ENCODE assay signal across 1 cellular context in the genomic region with DNA sequence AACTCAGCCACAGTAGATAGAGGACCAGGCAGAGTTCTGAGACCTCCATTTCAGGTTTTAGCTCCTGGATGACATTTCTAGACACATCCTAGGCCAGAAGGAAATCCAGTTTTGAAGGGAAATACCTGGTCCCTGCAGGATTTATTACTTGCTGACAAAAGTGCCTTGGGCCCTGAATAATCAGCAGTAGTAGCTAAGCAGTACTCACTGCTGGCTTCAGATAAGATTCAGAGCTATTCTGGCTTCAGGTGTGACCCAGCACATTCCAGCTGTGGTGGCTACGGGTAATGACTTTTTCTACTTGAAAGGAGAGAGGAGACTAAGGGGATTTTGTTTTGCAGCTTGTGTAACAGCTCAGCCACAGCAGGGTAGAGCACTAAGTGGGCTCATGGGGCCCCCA.
TF ChIP-seq lines count a peak whose summit lies in the region.

No MANE protein-coding gene starts in this region.

TF ChIP-seq in K562, 482 proteins besides CTCF, POLR2A, EP300 and RAD21 (continued from another document and continues in another):
- no peak for TF ChIP-seq ZNF780A (CRISPR knock-in tag; IDR thresholded peaks at IDR 0.05)
- no peak for TF ChIP-seq KAT2B (IDR thresholded peaks at IDR 0.05; ENCODE audit: low read depth, low read length)
- no peak for TF ChIP-seq ZC3H4 (CRISPR knock-in tag; IDR thresholded peaks at IDR 0.05; ENCODE audit: borderline replicate concordance)
- TF ChIP-seq DMBX1 (CRISPR knock-in tag; IDR thresholded peaks at IDR 0.05; ENCODE audit: borderline replicate concordance): peak; percentile 75; the same call in 1 of the 2 replicates
- TF ChIP-seq MEIS2 (IDR thresholded peaks at IDR 0.05; ENCODE audit: partially characterized antibody): peak; percentile 99
- TF ChIP-seq RB1 (IDR thresholded peaks at IDR 0.05; ENCODE audit: low read depth): peak; percentile 37; the same call in 1 of the 2 replicates
- TF ChIP-seq ZNF584 (CRISPR knock-in tag; IDR thresholded peaks at IDR 0.05; ENCODE audit: low read depth): no peak
- TF ChIP-seq HLTF (IDR thresholded peaks at IDR 0.05): no peak
- no peak for TF ChIP-seq KAT8 (IDR thresholded peaks at IDR 0.05; ENCODE audit: low read depth)
- TF ChIP-seq MAFF (IDR thresholded peaks at IDR 0.05; ENCODE audit: low read length): peak; percentile 72
- no peak for TF ChIP-seq ZNF140 (CRISPR knock-in tag; IDR thresholded peaks at IDR 0.05)
- TF ChIP-seq, protein P1, sequence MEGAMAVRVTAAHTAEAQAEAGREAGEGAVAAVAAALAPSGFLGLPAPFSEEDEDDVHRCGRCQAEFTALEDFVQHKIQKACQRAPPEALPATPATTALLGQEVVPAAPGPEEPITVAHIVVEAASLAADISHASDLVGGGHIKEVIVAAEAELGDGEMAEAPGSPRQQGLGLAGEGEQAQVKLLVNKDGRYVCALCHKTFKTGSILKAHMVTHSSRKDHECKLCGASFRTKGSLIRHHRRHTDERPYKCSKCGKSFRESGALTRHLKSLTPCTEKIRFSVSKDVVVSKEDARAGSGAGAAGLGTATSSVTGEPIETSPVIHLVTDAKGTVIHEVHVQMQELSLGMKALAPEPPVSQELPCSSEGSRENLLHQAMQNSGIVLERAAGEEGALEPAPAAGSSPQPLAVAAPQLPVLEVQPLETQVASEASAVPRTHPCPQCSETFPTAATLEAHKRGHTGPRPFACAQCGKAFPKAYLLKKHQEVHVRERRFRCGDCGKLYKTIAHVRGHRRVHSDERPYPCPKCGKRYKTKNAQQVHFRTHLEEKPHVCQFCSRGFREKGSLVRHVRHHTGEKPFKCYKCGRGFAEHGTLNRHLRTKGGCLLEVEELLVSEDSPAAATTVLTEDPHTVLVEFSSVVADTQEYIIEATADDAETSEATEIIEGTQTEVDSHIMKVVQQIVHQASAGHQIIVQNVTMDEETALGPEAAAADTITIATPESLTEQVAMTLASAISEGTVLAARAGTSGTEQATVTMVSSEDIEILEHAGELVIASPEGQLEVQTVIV (CRISPR knock-in tag; IDR thresholded peaks at IDR 0.05; ENCODE audit: borderline replicate concordance): no peak
- peak; percentile 93 for TF ChIP-seq LEF1 (IDR thresholded peaks at IDR 0.05)
- TF ChIP-seq NEUROD1 (IDR thresholded peaks at IDR 0.05; ENCODE audit: borderline replicate concordance, low read depth, low read length, partially characterized antibody): no peak
- no peak for TF ChIP-seq RBM34 (IDR thresholded peaks at IDR 0.05; ENCODE audit: borderline replicate concordance, insufficient read depth, low read length)
- TF ChIP-seq CXXC5 (CRISPR knock-in tag; IDR thresholded peaks at IDR 0.05): peak; percentile 72
- peak; percentile 64 to 93; a peak in 3 of 4 replicates for TF ChIP-seq TBL1XR1 (IDR thresholded peaks at IDR 0.05; ENCODE audit: low read length in 2 of 2)
- TF ChIP-seq XRCC3 (IDR thresholded peaks at IDR 0.05): no peak
- TF ChIP-seq SREBF1 (IDR thresholded peaks at IDR 0.05; ENCODE audit: borderline replicate concordance, low read depth, low read length): no peak
- peak; percentile 87 for TF ChIP-seq ZNF316 (IDR thresholded peaks at IDR 0.05)
- TF ChIP-seq SRSF1 (IDR thresholded peaks at IDR 0.05; ENCODE audit: low read depth, low read length): no peak
- TF ChIP-seq NELFE (IDR thresholded peaks at IDR 0.05; ENCODE audit: insufficient read depth, insufficient read length): no peak
- TF ChIP-seq, protein P2, sequence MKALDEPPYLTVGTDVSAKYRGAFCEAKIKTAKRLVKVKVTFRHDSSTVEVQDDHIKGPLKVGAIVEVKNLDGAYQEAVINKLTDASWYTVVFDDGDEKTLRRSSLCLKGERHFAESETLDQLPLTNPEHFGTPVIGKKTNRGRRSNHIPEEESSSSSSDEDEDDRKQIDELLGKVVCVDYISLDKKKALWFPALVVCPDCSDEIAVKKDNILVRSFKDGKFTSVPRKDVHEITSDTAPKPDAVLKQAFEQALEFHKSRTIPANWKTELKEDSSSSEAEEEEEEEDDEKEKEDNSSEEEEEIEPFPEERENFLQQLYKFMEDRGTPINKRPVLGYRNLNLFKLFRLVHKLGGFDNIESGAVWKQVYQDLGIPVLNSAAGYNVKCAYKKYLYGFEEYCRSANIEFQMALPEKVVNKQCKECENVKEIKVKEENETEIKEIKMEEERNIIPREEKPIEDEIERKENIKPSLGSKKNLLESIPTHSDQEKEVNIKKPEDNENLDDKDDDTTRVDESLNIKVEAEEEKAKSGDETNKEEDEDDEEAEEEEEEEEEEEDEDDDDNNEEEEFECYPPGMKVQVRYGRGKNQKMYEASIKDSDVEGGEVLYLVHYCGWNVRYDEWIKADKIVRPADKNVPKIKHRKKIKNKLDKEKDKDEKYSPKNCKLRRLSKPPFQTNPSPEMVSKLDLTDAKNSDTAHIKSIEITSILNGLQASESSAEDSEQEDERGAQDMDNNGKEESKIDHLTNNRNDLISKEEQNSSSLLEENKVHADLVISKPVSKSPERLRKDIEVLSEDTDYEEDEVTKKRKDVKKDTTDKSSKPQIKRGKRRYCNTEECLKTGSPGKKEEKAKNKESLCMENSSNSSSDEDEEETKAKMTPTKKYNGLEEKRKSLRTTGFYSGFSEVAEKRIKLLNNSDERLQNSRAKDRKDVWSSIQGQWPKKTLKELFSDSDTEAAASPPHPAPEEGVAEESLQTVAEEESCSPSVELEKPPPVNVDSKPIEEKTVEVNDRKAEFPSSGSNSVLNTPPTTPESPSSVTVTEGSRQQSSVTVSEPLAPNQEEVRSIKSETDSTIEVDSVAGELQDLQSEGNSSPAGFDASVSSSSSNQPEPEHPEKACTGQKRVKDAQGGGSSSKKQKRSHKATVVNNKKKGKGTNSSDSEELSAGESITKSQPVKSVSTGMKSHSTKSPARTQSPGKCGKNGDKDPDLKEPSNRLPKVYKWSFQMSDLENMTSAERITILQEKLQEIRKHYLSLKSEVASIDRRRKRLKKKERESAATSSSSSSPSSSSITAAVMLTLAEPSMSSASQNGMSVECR (CRISPR knock-in tag; IDR thresholded peaks at IDR 0.05): no peak
- TF ChIP-seq, protein P3, sequence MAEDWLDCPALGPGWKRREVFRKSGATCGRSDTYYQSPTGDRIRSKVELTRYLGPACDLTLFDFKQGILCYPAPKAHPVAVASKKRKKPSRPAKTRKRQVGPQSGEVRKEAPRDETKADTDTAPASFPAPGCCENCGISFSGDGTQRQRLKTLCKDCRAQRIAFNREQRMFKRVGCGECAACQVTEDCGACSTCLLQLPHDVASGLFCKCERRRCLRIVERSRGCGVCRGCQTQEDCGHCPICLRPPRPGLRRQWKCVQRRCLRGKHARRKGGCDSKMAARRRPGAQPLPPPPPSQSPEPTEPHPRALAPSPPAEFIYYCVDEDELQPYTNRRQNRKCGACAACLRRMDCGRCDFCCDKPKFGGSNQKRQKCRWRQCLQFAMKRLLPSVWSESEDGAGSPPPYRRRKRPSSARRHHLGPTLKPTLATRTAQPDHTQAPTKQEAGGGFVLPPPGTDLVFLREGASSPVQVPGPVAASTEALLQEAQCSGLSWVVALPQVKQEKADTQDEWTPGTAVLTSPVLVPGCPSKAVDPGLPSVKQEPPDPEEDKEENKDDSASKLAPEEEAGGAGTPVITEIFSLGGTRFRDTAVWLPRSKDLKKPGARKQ (CRISPR knock-in tag; IDR thresholded peaks at IDR 0.05): no peak
- no peak for TF ChIP-seq ZNF3 (CRISPR knock-in tag; IDR thresholded peaks at IDR 0.05)
- no peak for TF ChIP-seq XRCC4 (IDR thresholded peaks at IDR 0.05; ENCODE audit: extremely low read depth, insufficient read depth, insufficient read length)
- no peak for TF ChIP-seq ZNF232 (CRISPR knock-in tag; IDR thresholded peaks at IDR 0.05)
- TF ChIP-seq POLR2B (IDR thresholded peaks at IDR 0.05; ENCODE audit: low read depth, partially characterized antibody): no peak
- no peak for TF ChIP-seq MCM7 (IDR thresholded peaks at IDR 0.05)
- no peak for TF ChIP-seq FOSL1 (tag; conservative IDR thresholded peaks at IDR 0.05)
- TF ChIP-seq KDM1A (IDR thresholded peaks at IDR 0.05): peak; percentile 95 to 96
- no peak; the same call in 1 of the 2 replicates for TF ChIP-seq EP400 (IDR thresholded peaks at IDR 0.05)
- no peak for TF ChIP-seq DIDO1 (tag; IDR thresholded peaks at IDR 0.05; ENCODE audit: low read depth)
- no peak for TF ChIP-seq ZNF551 (CRISPR knock-in tag; IDR thresholded peaks at IDR 0.05)
- no peak for TF ChIP-seq MYBL2 (IDR thresholded peaks at IDR 0.05; ENCODE audit: low read depth)
- TF ChIP-seq MYBL2 (CRISPR knock-in tag; IDR thresholded peaks at IDR 0.05; ENCODE audit: borderline replicate concordance): no peak
- no peak for TF ChIP-seq HOXB6 (CRISPR knock-in tag; IDR thresholded peaks at IDR 0.05; ENCODE audit: borderline replicate concordance)
- TF ChIP-seq, protein P4, sequence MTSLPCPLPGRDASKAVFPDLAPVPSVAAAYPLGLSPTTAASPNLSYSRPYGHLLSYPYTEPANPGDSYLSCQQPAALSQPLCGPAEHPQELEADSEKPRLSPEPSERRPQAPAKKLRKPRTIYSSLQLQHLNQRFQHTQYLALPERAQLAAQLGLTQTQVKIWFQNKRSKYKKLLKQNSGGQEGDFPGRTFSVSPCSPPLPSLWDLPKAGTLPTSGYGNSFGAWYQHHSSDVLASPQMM (CRISPR knock-in tag; IDR thresholded peaks at IDR 0.05): no peak
- TF ChIP-seq RAD51 (IDR thresholded peaks at IDR 0.05; ENCODE audit: borderline replicate concordance, low read depth): no peak; the same call in 1 of the 2 replicates
- TF ChIP-seq RNF2 (IDR thresholded peaks at IDR 0.05): peak; percentile 79
- TF ChIP-seq, protein P5, sequence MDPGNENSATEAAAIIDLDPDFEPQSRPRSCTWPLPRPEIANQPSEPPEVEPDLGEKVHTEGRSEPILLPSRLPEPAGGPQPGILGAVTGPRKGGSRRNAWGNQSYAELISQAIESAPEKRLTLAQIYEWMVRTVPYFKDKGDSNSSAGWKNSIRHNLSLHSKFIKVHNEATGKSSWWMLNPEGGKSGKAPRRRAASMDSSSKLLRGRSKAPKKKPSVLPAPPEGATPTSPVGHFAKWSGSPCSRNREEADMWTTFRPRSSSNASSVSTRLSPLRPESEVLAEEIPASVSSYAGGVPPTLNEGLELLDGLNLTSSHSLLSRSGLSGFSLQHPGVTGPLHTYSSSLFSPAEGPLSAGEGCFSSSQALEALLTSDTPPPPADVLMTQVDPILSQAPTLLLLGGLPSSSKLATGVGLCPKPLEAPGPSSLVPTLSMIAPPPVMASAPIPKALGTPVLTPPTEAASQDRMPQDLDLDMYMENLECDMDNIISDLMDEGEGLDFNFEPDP (CRISPR knock-in tag; IDR thresholded peaks at IDR 0.05): no peak
- no peak for TF ChIP-seq ZFPM2 (CRISPR knock-in tag; IDR thresholded peaks at IDR 0.05)
- TF ChIP-seq TCF7 (IDR thresholded peaks at IDR 0.05; ENCODE audit: borderline replicate concordance): no peak
- no peak for TF ChIP-seq BACH1 (tag; IDR thresholded peaks at IDR 0.05)
- no peak for TF ChIP-seq BCL6 (CRISPR knock-in tag; IDR thresholded peaks at IDR 0.05)
- no peak for TF ChIP-seq NR2C1 (IDR thresholded peaks at IDR 0.05)
- no peak for TF ChIP-seq NR2C1 (tag; IDR thresholded peaks at IDR 0.05)
- no peak for TF ChIP-seq ZNF41 (CRISPR knock-in tag; conservative IDR thresholded peaks at IDR 0.05)
- TF ChIP-seq, protein P6, sequence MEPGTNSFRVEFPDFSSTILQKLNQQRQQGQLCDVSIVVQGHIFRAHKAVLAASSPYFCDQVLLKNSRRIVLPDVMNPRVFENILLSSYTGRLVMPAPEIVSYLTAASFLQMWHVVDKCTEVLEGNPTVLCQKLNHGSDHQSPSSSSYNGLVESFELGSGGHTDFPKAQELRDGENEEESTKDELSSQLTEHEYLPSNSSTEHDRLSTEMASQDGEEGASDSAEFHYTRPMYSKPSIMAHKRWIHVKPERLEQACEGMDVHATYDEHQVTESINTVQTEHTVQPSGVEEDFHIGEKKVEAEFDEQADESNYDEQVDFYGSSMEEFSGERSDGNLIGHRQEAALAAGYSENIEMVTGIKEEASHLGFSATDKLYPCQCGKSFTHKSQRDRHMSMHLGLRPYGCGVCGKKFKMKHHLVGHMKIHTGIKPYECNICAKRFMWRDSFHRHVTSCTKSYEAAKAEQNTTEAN (CRISPR knock-in tag; IDR thresholded peaks at IDR 0.05): no peak
- TF ChIP-seq, protein P7, sequence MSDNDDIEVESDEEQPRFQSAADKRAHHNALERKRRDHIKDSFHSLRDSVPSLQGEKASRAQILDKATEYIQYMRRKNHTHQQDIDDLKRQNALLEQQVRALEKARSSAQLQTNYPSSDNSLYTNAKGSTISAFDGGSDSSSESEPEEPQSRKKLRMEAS (CRISPR knock-in tag; IDR thresholded peaks at IDR 0.05): no peak; the same call in 1 of the 2 replicates
- no peak for TF ChIP-seq ARHGAP35 (IDR thresholded peaks at IDR 0.05; ENCODE audit: partially characterized antibody)
- TF ChIP-seq, protein P8, sequence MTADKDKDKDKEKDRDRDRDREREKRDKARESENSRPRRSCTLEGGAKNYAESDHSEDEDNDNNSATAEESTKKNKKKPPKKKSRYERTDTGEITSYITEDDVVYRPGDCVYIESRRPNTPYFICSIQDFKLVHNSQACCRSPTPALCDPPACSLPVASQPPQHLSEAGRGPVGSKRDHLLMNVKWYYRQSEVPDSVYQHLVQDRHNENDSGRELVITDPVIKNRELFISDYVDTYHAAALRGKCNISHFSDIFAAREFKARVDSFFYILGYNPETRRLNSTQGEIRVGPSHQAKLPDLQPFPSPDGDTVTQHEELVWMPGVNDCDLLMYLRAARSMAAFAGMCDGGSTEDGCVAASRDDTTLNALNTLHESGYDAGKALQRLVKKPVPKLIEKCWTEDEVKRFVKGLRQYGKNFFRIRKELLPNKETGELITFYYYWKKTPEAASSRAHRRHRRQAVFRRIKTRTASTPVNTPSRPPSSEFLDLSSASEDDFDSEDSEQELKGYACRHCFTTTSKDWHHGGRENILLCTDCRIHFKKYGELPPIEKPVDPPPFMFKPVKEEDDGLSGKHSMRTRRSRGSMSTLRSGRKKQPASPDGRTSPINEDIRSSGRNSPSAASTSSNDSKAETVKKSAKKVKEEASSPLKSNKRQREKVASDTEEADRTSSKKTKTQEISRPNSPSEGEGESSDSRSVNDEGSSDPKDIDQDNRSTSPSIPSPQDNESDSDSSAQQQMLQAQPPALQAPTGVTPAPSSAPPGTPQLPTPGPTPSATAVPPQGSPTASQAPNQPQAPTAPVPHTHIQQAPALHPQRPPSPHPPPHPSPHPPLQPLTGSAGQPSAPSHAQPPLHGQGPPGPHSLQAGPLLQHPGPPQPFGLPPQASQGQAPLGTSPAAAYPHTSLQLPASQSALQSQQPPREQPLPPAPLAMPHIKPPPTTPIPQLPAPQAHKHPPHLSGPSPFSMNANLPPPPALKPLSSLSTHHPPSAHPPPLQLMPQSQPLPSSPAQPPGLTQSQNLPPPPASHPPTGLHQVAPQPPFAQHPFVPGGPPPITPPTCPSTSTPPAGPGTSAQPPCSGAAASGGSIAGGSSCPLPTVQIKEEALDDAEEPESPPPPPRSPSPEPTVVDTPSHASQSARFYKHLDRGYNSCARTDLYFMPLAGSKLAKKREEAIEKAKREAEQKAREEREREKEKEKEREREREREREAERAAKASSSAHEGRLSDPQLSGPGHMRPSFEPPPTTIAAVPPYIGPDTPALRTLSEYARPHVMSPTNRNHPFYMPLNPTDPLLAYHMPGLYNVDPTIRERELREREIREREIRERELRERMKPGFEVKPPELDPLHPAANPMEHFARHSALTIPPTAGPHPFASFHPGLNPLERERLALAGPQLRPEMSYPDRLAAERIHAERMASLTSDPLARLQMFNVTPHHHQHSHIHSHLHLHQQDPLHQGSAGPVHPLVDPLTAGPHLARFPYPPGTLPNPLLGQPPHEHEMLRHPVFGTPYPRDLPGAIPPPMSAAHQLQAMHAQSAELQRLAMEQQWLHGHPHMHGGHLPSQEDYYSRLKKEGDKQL (CRISPR knock-in tag; IDR thresholded peaks at IDR 0.05; ENCODE audit: borderline replicate concordance): no peak
- no peak for TF ChIP-seq ZNF212 (CRISPR knock-in tag; IDR thresholded peaks at IDR 0.05)
- TF ChIP-seq ZNF778 (CRISPR knock-in tag; IDR thresholded peaks at IDR 0.05): no peak
